ENCODE assay signal across 11 cellular contexts in the genomic region with DNA sequence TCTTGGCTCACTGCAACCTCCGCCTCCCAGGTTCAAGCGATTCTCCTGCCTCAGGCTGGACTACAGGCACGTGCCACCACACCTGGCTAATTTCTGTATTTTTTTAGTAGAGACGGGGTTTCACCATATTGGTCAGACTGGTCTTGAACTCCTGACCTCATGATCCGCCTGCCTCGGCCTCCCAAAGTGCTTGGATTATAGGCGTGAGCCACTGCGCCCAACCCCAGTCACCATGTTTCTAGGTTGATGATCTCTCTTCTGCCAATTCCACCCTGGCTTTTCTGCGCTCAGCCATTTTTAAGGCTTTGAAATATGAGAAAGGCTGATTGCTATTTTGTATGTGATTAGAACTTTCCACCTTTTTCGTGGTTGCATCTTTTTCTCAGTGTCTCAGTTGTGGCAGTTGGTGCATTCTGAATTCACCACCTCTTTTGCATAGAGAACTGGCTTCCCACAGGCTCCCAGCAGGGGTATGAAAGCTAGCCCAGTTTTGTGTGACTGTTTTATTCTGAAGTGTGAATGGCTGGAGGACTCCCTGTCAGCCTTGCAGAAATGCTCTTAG. TPM values are rescaled to one million over a fixed set of nuclear protein-coding genes. Genes with fewer than 3 reads are reported as not detected.
DNase-seq lines count a peak whose midpoint lies in the region; ATAC-seq and TF ChIP-seq lines count a peak whose summit lies in the region.
"Had no signal": no experiment of that assay in that cellular context is flagged by ENCODE, and none has a peak within 500 bp of the region (broad histone marks: within the 10 kb centered on the region; RNA-seq: fewer than 3 reads in every experiment).

No MANE protein-coding gene starts in this region.

- peaks cover 0 to 24% (median 0%) of the 10 kb centered on the region in 9 donors for H3K36me3 ChIP-seq in heart right ventricle
- H3K36me3 ChIP-seq: pancreas had no signal

- peaks cover 0 to 15% (median 4%) of the 10 kb centered on the region in 11 donors for H3K9me3 ChIP-seq in heart right ventricle
- H3K9me3 ChIP-seq: pancreas had no signal

- intact Hi-C loops in heart right ventricle (cut with DNase I), result no loop called here

- ATAC-seq in GM18511 (IDR thresholded peaks at IDR 0.05; ENCODE audit: unreplicated experiment) (peak; percentile 88), GM19438 (IDR thresholded peaks at IDR 0.05; ENCODE audit: low read depth, unreplicated experiment) (peak; percentile 90), HG03108 (IDR thresholded peaks at IDR 0.05; ENCODE audit: unreplicated experiment) (peak; percentile 75), heart right ventricle (no peak)
- ATAC-seq: pancreas had no signal

- H3K27ac ChIP-seq in heart right ventricle, result no peak overlapping the region
- H3K27ac ChIP-seq: pancreas had no signal

- TF ChIP-seq CTCF in heart right ventricle (IDR thresholded peaks at IDR 0.05), result no peak

- H3K27me3 ChIP-seq in heart right ventricle, result no peaks in the 10 kb centered on the region
- H3K27me3 ChIP-seq: pancreas had no signal

- H3K4me3 ChIP-seq in heart right ventricle, result no peak overlapping the region
- H3K4me3 ChIP-seq: pancreas had no signal

- WGBS in heart right ventricle, 2 donors, result 90 to 93% methylated on average over 10 of the region's 10 CpGs

- no peaks in the 10 kb centered on the region for H3K4me1 ChIP-seq in heart right ventricle
- H3K4me1 ChIP-seq: pancreas had no signal

- DNase-seq in astrocyte of the hippocampus (ENCODE audit: low read depth, low spot score) (peak; percentile 22), heart right ventricle (no peak), NCI-H226 (no peak)
- DNase-seq in stimulated activated CD8-positive, alpha-beta memory T cell treated with anti-CD3 and anti-CD28 coated beads, Interleukin-4, amount 100 ng/mL, for 48 hours, result no peak
- no peak for DNase-seq in stimulated activated naive CD4-positive, alpha-beta T cell treated with Interleukin-2 at 50 U/mL for 16 hours (lab: John Stamatoyannopoulos, UW)
- DNase-seq: NCI-H1092 treated with DMSO at 0.1 percent for 48 hours, pancreas, SIG-M5 had no signal

RNA-seq across cellular contexts. Expression of a gene that starts 15.5 kb away (rescaled TPM):
- 1 to 10 TPM; 1.2 to 7.2 (median 2.4) TPM for total RNA-seq in heart right ventricle
- polyA plus RNA-seq in heart right ventricle, result 1 to 10 TPM; 1.9 to 7.8 TPM

Comparison
In these comparisons a context has a peak if more than half of its experiments do, and no peak if none do; other contexts are left out.
1. ATAC-seq: peak in GM18511 (single experiment), GM19438 (single experiment) and HG03108 (single experiment); none in heart right ventricle (0 of 8).